Comparison of ENCODE assay signal across 18 cellular contexts in the genomic region with DNA sequence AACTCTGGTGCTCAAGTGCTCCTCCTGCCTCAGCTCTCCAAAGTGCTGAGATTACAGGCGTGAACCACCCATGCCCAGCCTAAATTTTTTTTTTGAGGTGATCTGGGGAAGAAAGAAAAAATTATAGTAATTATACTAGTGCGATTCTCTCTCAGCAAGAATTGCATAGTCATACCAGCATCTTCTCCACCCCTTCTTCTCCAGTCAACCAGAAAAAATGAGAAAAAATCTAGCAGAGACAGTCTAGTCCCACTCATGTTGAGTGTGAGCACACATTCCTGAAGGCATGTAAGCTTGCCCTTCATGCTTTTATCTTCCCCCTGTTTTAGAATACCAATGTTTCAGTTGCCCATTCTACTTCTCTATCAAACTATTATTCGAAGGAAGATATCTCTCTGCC.
A peak's percentile ranks its signal among the peaks of the same experiment; 100 is the strongest.
DNase-seq lines count a peak whose midpoint lies in the region; ATAC-seq and TF ChIP-seq lines count a peak whose summit lies in the region.
"Had no signal": no experiment of that assay in that cellular context is flagged by ENCODE, and none has a peak within 500 bp of the region (broad histone marks: within the 10 kb centered on the region; RNA-seq: fewer than 3 reads in every experiment).

No MANE protein-coding gene starts in this region.

- DNase-seq in GM03348 (ENCODE audit: low spot score) = no peak
- DNase-seq in osteoblast (ENCODE audit: insufficient read length, low spot score, missing footprints) = no peak
- DNase-seq in activated CD4-positive, alpha-beta T cell treated with anti-CD3 and anti-CD28 coated beads for 1 hour = no peak
- no peak for DNase-seq in NK-92 (lab: John Stamatoyannopoulos, UW; ENCODE audit: unreplicated experiment)
- DNase-seq: activated T-cell treated with anti-CD3 and anti-CD28 coated beads, Interleukin-2, amount 50 U/mL, for 72 hours; body of pancreas; CD4-positive, CD25-positive, alpha-beta regulatory T cell; DMS79; dorsolateral prefrontal cortex; NCI-H510A; right lobe of liver; SHP77 treated with DMSO at 0.1 percent for 48 hours; stimulated activated naive CD8-positive, alpha-beta T cell treated with anti-CD3 and anti-CD28 coated beads, Interleukin-15, Interleukin-2, amounts not matched to agents 100 U/mL and 50 U/mL, for 24 hours had no signal

- peak overlapping the region in 7 of 11 experiments; percentile 10 to 59 (median 36); a peak in 9 of 22 replicates for H3K27ac ChIP-seq in BLaER1 treated with 17β-estradiol and CSF1 and Interleukin-3, amounts not matched to agents 10 nM and 100 nM
- H3K27ac ChIP-seq in osteoblast (ENCODE audit: low read depth, low read length) = no peak overlapping the region
- H3K27ac ChIP-seq: body of pancreas, dorsolateral prefrontal cortex, gastroesophageal sphincter, right lobe of liver had no signal

- ATAC-seq in GM18870 (IDR thresholded peaks at IDR 0.05; ENCODE audit: unreplicated experiment) (peak; percentile 58), HG02610 (IDR thresholded peaks at IDR 0.05; ENCODE audit: unreplicated experiment) (peak; percentile 85), HG03354 (IDR thresholded peaks at IDR 0.05; ENCODE audit: poor library complexity, severe bottlenecking, unreplicated experiment) (peak; percentile 48)
- ATAC-seq: activated T-cell treated with anti-CD3 and anti-CD28 coated beads, Interleukin-2, amount 50 U/mL, for 72 hours; body of pancreas; gastroesophageal sphincter; stimulated activated naive CD8-positive, alpha-beta T cell treated with anti-CD3 and anti-CD28 coated beads, Interleukin-15, Interleukin-2, amounts not matched to agents 100 U/mL and 50 U/mL, for 24 hours had no signal

- no peaks in the 10 kb centered on the region for H3K27me3 ChIP-seq in BLaER1 treated with 17β-estradiol and CSF1 and Interleukin-3, amounts not matched to agents 10 nM and 100 nM
- no peaks in the 10 kb centered on the region for H3K27me3 ChIP-seq in osteoblast (ENCODE audit: insufficient read depth, low read length)
- H3K27me3 ChIP-seq: body of pancreas, gastroesophageal sphincter, right lobe of liver had no signal

- no peak overlapping the region for H3K9ac ChIP-seq in BLaER1 treated with 17β-estradiol and CSF1 and Interleukin-3, amounts not matched to agents 10 nM and 100 nM

- no peaks in the 10 kb centered on the region for H3K79me2 ChIP-seq in osteoblast (ENCODE audit: insufficient read depth, low read length)

- H3K4me2 ChIP-seq in BLaER1 treated with 17β-estradiol and CSF1 and Interleukin-3, amounts not matched to agents 10 nM and 100 nM = peak overlapping the region in 10 of 11 experiments; percentile 31 to 61 (median 44); a peak in 20 of 22 replicates
- no peak overlapping the region for H3K4me2 ChIP-seq in osteoblast (ENCODE audit: insufficient read depth, low read length)

- peaks cover 17 to 63% (median 59%) of the 10 kb centered on the region in 10 experiments for H3K4me1 ChIP-seq in BLaER1 treated with 17β-estradiol and CSF1 and Interleukin-3, amounts not matched to agents 10 nM and 100 nM
- H3K4me1 ChIP-seq in osteoblast (ENCODE audit: insufficient read depth, low read length) = no peaks in the 10 kb centered on the region
- H3K4me1 ChIP-seq: body of pancreas, right lobe of liver had no signal

- H4K20me1 ChIP-seq in BLaER1 treated with 17β-estradiol and CSF1 and Interleukin-3, amounts not matched to agents 10 nM and 100 nM = no peaks in the 10 kb centered on the region
- no peaks in the 10 kb centered on the region for H4K20me1 ChIP-seq in osteoblast (ENCODE audit: insufficient read depth, low read length)

- peaks cover 0 to 36% (median 8%) of the 10 kb centered on the region in 11 experiments; a peak in 12 of 22 replicates for H3K9me3 ChIP-seq in BLaER1 treated with 17β-estradiol and CSF1 and Interleukin-3, amounts not matched to agents 10 nM and 100 nM (replicated peaks in 1 of 11)
- H3K9me3 ChIP-seq in osteoblast (ENCODE audit: low read depth, low read length) = no peaks in the 10 kb centered on the region
- H3K9me3 ChIP-seq: body of pancreas, gastroesophageal sphincter, right lobe of liver had no signal

- no peak overlapping the region for H3K4me3 ChIP-seq in BLaER1 treated with 17β-estradiol and CSF1 and Interleukin-3, amounts not matched to agents 10 nM and 100 nM
- H3K4me3 ChIP-seq in osteoblast (ENCODE audit: insufficient read depth, low read length) = no peak overlapping the region
- H3K4me3 ChIP-seq: body of pancreas, dorsolateral prefrontal cortex, gastroesophageal sphincter, right lobe of liver had no signal

- H3K36me3 ChIP-seq in BLaER1 treated with 17β-estradiol and CSF1 and Interleukin-3, amounts not matched to agents 10 nM and 100 nM = peaks cover 0 to 24% (median 6%) of the 10 kb centered on the region in 11 experiments; a peak in 8 of 22 replicates
- no peaks in the 10 kb centered on the region for H3K36me3 ChIP-seq in osteoblast (ENCODE audit: insufficient read depth, low read length)
- H3K36me3 ChIP-seq: gastroesophageal sphincter, right lobe of liver had no signal

- no peak for TF ChIP-seq CTCF in osteoblast (IDR thresholded peaks at IDR 0.05; ENCODE audit: extremely low read depth, low read depth, low read length)

- H2AFZ ChIP-seq in osteoblast (ENCODE audit: low read length) = no peak overlapping the region
